8 cellular contexts compared by ENCODE assay signal in the genomic region with DNA sequence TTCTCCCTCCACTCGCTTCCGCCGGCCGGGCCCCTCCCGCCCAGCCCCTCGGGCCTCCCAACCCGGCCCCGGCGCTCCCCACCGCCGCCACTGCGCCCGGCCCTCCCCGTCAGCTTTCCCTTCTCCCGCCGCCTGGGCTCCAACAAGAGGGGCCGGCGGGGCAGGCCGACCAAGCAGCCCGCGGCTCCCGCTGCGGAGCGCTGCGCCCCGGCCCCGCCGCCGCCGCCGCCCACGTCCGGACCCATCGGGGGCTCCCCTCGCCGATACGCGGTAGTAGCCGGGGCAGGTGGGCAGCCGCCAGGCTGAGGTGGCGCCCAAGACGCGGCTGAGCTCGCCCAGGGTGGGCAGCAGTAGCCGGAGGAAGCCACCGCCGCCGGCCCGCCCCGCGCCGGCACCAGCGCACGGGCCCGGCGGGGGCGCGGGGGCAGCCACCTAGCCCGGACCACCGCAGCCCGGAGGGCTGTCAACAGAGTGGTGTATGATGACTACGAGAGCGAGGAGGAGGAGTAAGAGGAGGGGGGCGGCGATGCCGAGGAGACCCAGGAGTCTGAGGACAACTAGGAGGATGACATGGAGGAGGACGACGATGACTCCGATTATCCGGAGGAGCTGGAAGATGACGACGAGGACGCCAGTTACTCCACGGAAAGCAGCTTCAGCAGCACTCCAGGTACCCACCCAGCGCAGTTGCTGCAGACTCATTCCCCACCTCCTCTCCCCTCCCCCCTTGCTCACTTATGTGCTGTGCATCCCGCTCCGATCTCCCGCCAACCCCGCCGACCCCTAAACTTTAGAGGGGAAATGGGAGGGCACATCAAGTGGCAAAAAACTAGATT. TPM values are rescaled to one million over a fixed set of nuclear protein-coding genes. Genes with fewer than 3 reads are reported as not detected.
A peak's percentile ranks its signal among the peaks of the same experiment; 100 is the strongest.
DNase-seq lines count a peak whose midpoint lies in the region; ATAC-seq and TF ChIP-seq lines count a peak whose summit lies in the region.

No MANE protein-coding gene starts in this region.

- intact Hi-C loops in Caco-2 (cut with micrococcal nuclease; ENCODE audit: unreplicated experiment): loop anchor here (5.0 kb wide), 1 partner anchor 130 kb away; no protein-coding TSS in a partner anchor

- H3K9me3 Mint-ChIP-seq in Caco-2 (ENCODE audit: unreplicated experiment) (no peaks in the 10 kb centered on the region), T-cell (no peaks in the 10 kb centered on the region), brain (peaks cover 0 to 26% (median 0%) of the 10 kb centered on the region in 5 experiments)

- H3K36me3 ChIP-seq in Caco-2 (ENCODE audit: control insufficient read depth, insufficient read depth, low read length) (no peaks in the 10 kb centered on the region), skeletal muscle tissue (ENCODE audit: control insufficient read depth in 3 of 3, insufficient read depth in 3 of 3, low read length in 3 of 3) (no peaks in the 10 kb centered on the region)

- no TSS peak for BruUV-seq in Caco-2 (replicated peaks; lab: Mats Ljungman, UMichigan)

- H3K4me3 ChIP-seq in Caco-2 (ENCODE audit: low read depth, low read length): peak overlapping the region; percentile 68
- H3K4me3 ChIP-seq in iPS-18c (ENCODE audit: insufficient read depth, low read depth, low read length): peak overlapping the region; percentile 63
- peak overlapping the region; percentile 95 to 98 (median 96) for H3K4me3 ChIP-seq in skeletal muscle tissue (ENCODE audit: low read length in 3 of 3)

- DNase-seq in Caco-2 (peak in 1 of 2 experiments; percentile 30), GM20000 (ENCODE audit: low spot score) (peak; percentile 70), HT1080 (ENCODE audit: low read depth) (peak; percentile 13), T-cell (peak in 32 of 34 experiments; percentile 4 to 51 (median 26)), NCI-H187 treated with DMSO at 0.1 percent for 48 hours (lab: John Stamatoyannopoulos, UW) (no peak)

- ATAC-seq in T-cell (replicated peaks in 1 of 4): peak; percentile 45 to 58 (median 54)

- H3K4me1 ChIP-seq in Caco-2: peaks cover 9% of the 10 kb centered on the region; the same call in 1 of the 2 replicates
- H3K4me1 ChIP-seq in skeletal muscle tissue (ENCODE audit: control insufficient read depth in 3 of 3, insufficient read depth in 3 of 3, low read length in 3 of 3): peaks cover 4 to 8% (median 5%) of the 10 kb centered on the region in 3 donors

- H3K27me3 ChIP-seq in Caco-2 (replicated peaks; ENCODE audit: control insufficient read depth, insufficient read depth, low read length) (no peaks in the 10 kb centered on the region), skeletal muscle tissue (ENCODE audit: control insufficient read depth in 3 of 3, insufficient read depth in 3 of 3, low read length in 3 of 3) (no peaks in the 10 kb centered on the region)

- H3K27ac ChIP-seq in skeletal muscle tissue (ENCODE audit: low read depth, low read length): peak overlapping the region; percentile 30

- H3K9me3 ChIP-seq in Caco-2 (no peaks in the 10 kb centered on the region), iPS-18c (ENCODE audit: control insufficient read depth, insufficient read depth, low read length) (no peaks in the 10 kb centered on the region), skeletal muscle tissue (ENCODE audit: control insufficient read depth in 3 of 3, low read length in 3 of 3) (no peaks in the 10 kb centered on the region)

- peaks cover 7% of the 10 kb centered on the region for H3K4me1 Mint-ChIP-seq in Caco-2 (ENCODE audit: low read depth, unreplicated experiment)
- peaks cover 41 to 53% (median 43%) of the 10 kb centered on the region in 3 donors for H3K4me1 Mint-ChIP-seq in T-cell
- peaks cover 41% of the 10 kb centered on the region for H3K4me1 Mint-ChIP-seq in brain

- H3K27me3 Mint-ChIP-seq in Caco-2 (ENCODE audit: insufficient read depth, unreplicated experiment): no peaks in the 10 kb centered on the region
- H3K27me3 Mint-ChIP-seq in T-cell: no peaks in the 10 kb centered on the region
- peaks cover 4% of the 10 kb centered on the region for H3K27me3 Mint-ChIP-seq in brain

- H3K4me3 Mint-ChIP-seq in Caco-2 (ENCODE audit: unreplicated experiment) (peak overlapping the region; percentile 84), T-cell (peak overlapping the region; percentile 91 to 99 (median 96)), brain (peak overlapping the region; percentile 88 to 96 (median 93))

- H3K9ac ChIP-seq in skeletal muscle tissue (ENCODE audit: low read depth in 1 of 3, low read length in 3 of 3): peak overlapping the region; percentile 77 to 87 (median 87)

- CTCF ChIA-PET in Caco-2 (lab: Charles Lee) (interaction anchor here (0.7 to 1.4 kb wide), 4 partner anchors 13 to 135 kb away, joined by 3 to 6 read pairs (median 4); a partner anchor contains a TSS), T-cell (lab: Charles Lee) (interaction anchor here (0.5 to 2.2 kb wide), 6 partner anchors 9 to 860 kb away, joined by 3 to 7 read pairs (median 4); no protein-coding TSS in a partner anchor)

- POLR2A ChIA-PET in Caco-2 (lab: Charles Lee) (no interaction called here), T-cell (lab: Charles Lee) (no interaction called here)

- peaks cover 5% of the 10 kb centered on the region for H3K36me3 Mint-ChIP-seq in Caco-2 (ENCODE audit: insufficient read depth, unreplicated experiment)
- H3K36me3 Mint-ChIP-seq in T-cell: no peaks in the 10 kb centered on the region
- H3K36me3 Mint-ChIP-seq in brain: peaks cover 30% of the 10 kb centered on the region

- TF ChIP-seq CTCF in Caco-2 (IDR thresholded peaks at IDR 0.05; ENCODE audit: insufficient read depth in 1 of 2, low read depth in 1 of 2, low read length in 1 of 2, severe bottlenecking in 1 of 2, unreplicated experiment in 1 of 2) (no peak), GM20000 (IDR thresholded peaks at IDR 0.05; ENCODE audit: extremely low read depth, missing control alignments) (no peak), brain (conservative IDR thresholded peaks at IDR 0.05) (no peak)

- peak overlapping the region; percentile 45 for H3K27ac Mint-ChIP-seq in Caco-2 (ENCODE audit: unreplicated experiment)
- H3K27ac Mint-ChIP-seq in T-cell: peak overlapping the region; percentile 88 to 89
- H3K27ac Mint-ChIP-seq in brain: peak overlapping the region; percentile 90 to 95 (median 93)

RNA-seq across cellular contexts. Expression of a gene that starts 0.5 kb away (rescaled TPM):
- total RNA-seq in Caco-2 (2022): 15.4 and 20.1 TPM in 2 replicates
- 6.8 and 10.5 TPM in 2 replicates for total RNA-seq in HT1080 (2014; rRNA removed; shearing (Covaris generic))
- polyA plus RNA-seq in HT1080 (2015; cell fraction: cytosol; rRNA removed): 1.8 and 4.4 TPM in 2 replicates
- polyA plus RNA-seq in HT1080 (2015; cell fraction: nucleus; rRNA removed): 6.3 and 11.0 TPM in 2 replicates
- total RNA-seq in T-cell: 10 to 100 TPM; 43.3 to 71.1 (median 54.9) TPM
- polyA plus RNA-seq in brain (ENCODE audit: insufficient read depth, low read depth, low replicate concordance): 11.0 TPM
- 14.6 TPM for total RNA-seq in skeletal muscle tissue
